Comparison of ENCODE assay signal across 1 cellular context in genomic region chr7:87548123-87548919, GRCh38.
TF ChIP-seq lines count a peak whose summit lies in the region.

No MANE protein-coding gene starts in this region.

TF ChIP-seq in HepG2, 621 proteins besides CTCF, POLR2A, EP300 and RAD21 (continued from another document and continues in another):
- TF ChIP-seq SNAPC4 (CRISPR knock-in tag; IDR thresholded peaks at IDR 0.05) = no peak
- TF ChIP-seq SYNCRIP (IDR thresholded peaks at IDR 0.05; ENCODE audit: insufficient read depth, low read depth, low read length) = no peak
- no peak for TF ChIP-seq ZNF775 (CRISPR knock-in tag; IDR thresholded peaks at IDR 0.05; ENCODE audit: borderline replicate concordance)
- peak; percentile 41; the same call in 1 of the 2 replicates for TF ChIP-seq ELF3 (CRISPR knock-in tag; IDR thresholded peaks at IDR 0.05)
- TF ChIP-seq KDM2A (CRISPR knock-in tag; IDR thresholded peaks at IDR 0.05; ENCODE audit: borderline replicate concordance, low read depth) = peak; percentile 48; the same call in 1 of the 2 replicates
- TF ChIP-seq TEF (CRISPR knock-in tag; IDR thresholded peaks at IDR 0.05) = no peak
- TF ChIP-seq SMC3 (IDR thresholded peaks at IDR 0.05; ENCODE audit: low read length) = no peak
- peak; percentile 69; the same call in 1 of the 2 replicates for TF ChIP-seq HMG20B (CRISPR knock-in tag; conservative IDR thresholded peaks at IDR 0.05)
- peak; percentile 97 for TF ChIP-seq TFE3 (CRISPR knock-in tag; IDR thresholded peaks at IDR 0.05)
- TF ChIP-seq RERE (CRISPR knock-in tag; IDR thresholded peaks at IDR 0.05; ENCODE audit: low read depth) = peak; percentile 59; the same call in 1 of the 2 replicates
- TF ChIP-seq THAP7 (CRISPR knock-in tag; IDR thresholded peaks at IDR 0.05) = no peak
- no peak for TF ChIP-seq ZNF501 (CRISPR knock-in tag; IDR thresholded peaks at IDR 0.05)
- no peak for TF ChIP-seq ZNF678 (CRISPR knock-in tag; IDR thresholded peaks at IDR 0.05)
- no peak for TF ChIP-seq ZNF704 (CRISPR knock-in tag; IDR thresholded peaks at IDR 0.05; ENCODE audit: borderline replicate concordance)
- TF ChIP-seq ZNF770 (CRISPR knock-in tag; IDR thresholded peaks at IDR 0.05) = no peak
- TF ChIP-seq ZNF749 (CRISPR knock-in tag; IDR thresholded peaks at IDR 0.05; ENCODE audit: borderline replicate concordance) = no peak
- no peak for TF ChIP-seq ZBTB1 (CRISPR knock-in tag; IDR thresholded peaks at IDR 0.05; ENCODE audit: borderline replicate concordance)
- TF ChIP-seq ZNF609 (CRISPR knock-in tag; IDR thresholded peaks at IDR 0.05; ENCODE audit: borderline replicate concordance) = no peak
- TF ChIP-seq CC2D1A (CRISPR knock-in tag; IDR thresholded peaks at IDR 0.05) = no peak
- TF ChIP-seq RBM22 (optimal IDR thresholded peaks at IDR 0.05; ENCODE audit: low read length) = no peak
- TF ChIP-seq HOXA5 (CRISPR knock-in tag; IDR thresholded peaks at IDR 0.05) = no peak
- TF ChIP-seq POGZ (CRISPR knock-in tag; IDR thresholded peaks at IDR 0.05) = peak; percentile 87
- TF ChIP-seq ZMYM3 (CRISPR knock-in tag; IDR thresholded peaks at IDR 0.05) = no peak
- no peak for TF ChIP-seq ZNF382 (CRISPR knock-in tag; IDR thresholded peaks at IDR 0.05; ENCODE audit: borderline replicate concordance)
- TF ChIP-seq IRF2 (CRISPR knock-in tag; IDR thresholded peaks at IDR 0.05) = 0 out of 2 replicates have a peak, but pooled peaks have one; percentile 35
